ENCODE assay signal across 8 cellular contexts in genomic region chr4:165378763-165379631, GRCh38. TPM values are rescaled to one million over a fixed set of nuclear protein-coding genes. Genes with fewer than 3 reads are reported as not detected.
DNase-seq lines count a peak whose midpoint lies in the region; ATAC-seq, FAIRE-seq and TF ChIP-seq lines count a peak whose summit lies in the region.

Gene CPE, plus strand, starts transcription at chr4:165379008. Its CDS starts 214 bp downstream, at chr4:165379222.

- peaks cover 9% of the 10 kb centered on the region for H3K4me1 Mint-ChIP-seq in activated naive CD8-positive, alpha-beta T cell treated with anti-CD3 and anti-CD28 coated beads, Interleukin-2, amount 10 ng/mL, durations not matched to agents 7 days and 5 days

- H2BK5ac ChIP-seq in neuronal stem cell (ENCODE audit: low read length), result peak within 1 kb of the TSS; percentile 44

- H3K27ac Mint-ChIP-seq in activated naive CD8-positive, alpha-beta T cell treated with anti-CD3 and anti-CD28 coated beads, Interleukin-2, amount 10 ng/mL, durations not matched to agents 7 days and 5 days, result no peak within 1 kb of the TSS

- H2BK12ac ChIP-seq in neuronal stem cell (ENCODE audit: low read length), result peak within 1 kb of the TSS; percentile 95

- H3K18ac ChIP-seq in neuronal stem cell (ENCODE audit: low read length), result peak within 1 kb of the TSS; percentile 98

- peak; percentile 38 for DNase-seq in D721Med (ENCODE audit: insufficient read length, low spot score)
- DNase-seq in SJSA1 (ENCODE audit: low read depth in 1 of 2, low spot score in 2 of 2), result peak; percentile 70 to 73
- peak; percentile 70 for DNase-seq in activated naive CD8-positive, alpha-beta T cell treated with anti-CD3 and anti-CD28 coated beads, Interleukin-2, amount 10 ng/mL, durations not matched to agents 7 days and 5 days
- DNase-seq in globus pallidus (ENCODE audit: low spot score), result peak; percentile 77
- peak; percentile 79 for DNase-seq in neuronal stem cell (ENCODE audit: low spot score)

- H2AK5ac ChIP-seq in neuronal stem cell (ENCODE audit: low read depth, low read length), result no peak within 1 kb of the TSS

- no peak for TF ChIP-seq EP300 in Ishikawa (IDR thresholded peaks at IDR 0.05; ENCODE audit: borderline replicate concordance)

- peak within 1 kb of the TSS; percentile 94 for H2AFZ ChIP-seq in neuronal stem cell (ENCODE audit: low read length)

- H4K8ac ChIP-seq in neuronal stem cell (ENCODE audit: low read depth, low read length), result no peak within 1 kb of the TSS

- POLR2A ChIA-PET in activated naive CD8-positive, alpha-beta T cell treated with anti-CD3 and anti-CD28 coated beads, Interleukin-2, amount 10 ng/mL, durations not matched to agents 7 days and 5 days (lab: Charles Lee), result no interaction called here

- H3K36me3 Mint-ChIP-seq in activated naive CD8-positive, alpha-beta T cell treated with anti-CD3 and anti-CD28 coated beads, Interleukin-2, amount 10 ng/mL, durations not matched to agents 7 days and 5 days, result no peaks in the 10 kb centered on the region

- H3K9me3 ChIP-seq in SJSA1 (replicated peaks) (no peaks in the 10 kb centered on the region), neuronal stem cell (replicated peaks in 1 of 2; ENCODE audit: control insufficient read depth in 2 of 2, insufficient read depth in 1 of 2, low read depth in 1 of 2, low read length in 2 of 2) (no peaks in the 10 kb centered on the region)

- peak within 1 kb of the TSS; percentile 81 for H3K4me3 Mint-ChIP-seq in activated naive CD8-positive, alpha-beta T cell treated with anti-CD3 and anti-CD28 coated beads, Interleukin-2, amount 10 ng/mL, durations not matched to agents 7 days and 5 days

- peak; percentile 25 for TF ChIP-seq CTCF in D721Med (IDR thresholded peaks at IDR 0.05; ENCODE audit: insufficient read depth, missing control alignments)

- peaks cover 11% of the 10 kb centered on the region for H3K27me3 ChIP-seq in SJSA1 (replicated peaks)
- peaks cover 0 to 9% (median 3%) of the 10 kb centered on the region in 3 experiments for H3K27me3 ChIP-seq in neuronal stem cell (ENCODE audit: control insufficient read depth in 3 of 3, insufficient read depth in 3 of 3, low read depth in 1 of 3, low read length in 3 of 3)

- peak within 1 kb of the TSS; percentile 82 for H3K4me2 ChIP-seq in neuronal stem cell (ENCODE audit: insufficient read depth, low read length, poor library complexity, severe bottlenecking)

- no peaks in the 10 kb centered on the region for H3K9me3 Mint-ChIP-seq in activated naive CD8-positive, alpha-beta T cell treated with anti-CD3 and anti-CD28 coated beads, Interleukin-2, amount 10 ng/mL, durations not matched to agents 7 days and 5 days

- H3K23ac ChIP-seq in neuronal stem cell (ENCODE audit: low read depth, low read length, poor library complexity), result peak within 1 kb of the TSS; percentile 95

- no CpG with 5 or more reads among the region's 82 CpGs for WGBS in neuronal stem cell (ENCODE audit: extremely low coverage in 2 of 2, insufficient read length in 2 of 2, insufficient replicate concordance in 1 of 2), 2 donors

- peak; percentile 48; the same call in 1 of the 2 replicates for TF ChIP-seq RAD21 in Ishikawa (IDR thresholded peaks at IDR 0.05; ENCODE audit: low read depth)

- H3K4me3 ChIP-seq in SJSA1 (peak within 1 kb of the TSS; percentile 40), neuronal stem cell (ENCODE audit: low read length in 2 of 2) (peak within 1 kb of the TSS; percentile 46 to 81)

- no peak within 1 kb of the TSS for H3K27ac ChIP-seq in SJSA1
- H3K27ac ChIP-seq in neuronal stem cell (replicated peaks; ENCODE audit: low read length), result no peak within 1 kb of the TSS
- H3K27ac ChIP-seq in temporal lobe (ENCODE audit: low read depth, low read length), result peak within 1 kb of the TSS; percentile 78

- no peak within 1 kb of the TSS for H3K4ac ChIP-seq in neuronal stem cell (ENCODE audit: low read length)

- H4K91ac ChIP-seq in neuronal stem cell (ENCODE audit: low read depth, low read length, poor library complexity), result no peak within 1 kb of the TSS

- peak; percentile 87 for ATAC-seq in GM21576 (IDR thresholded peaks at IDR 0.05; ENCODE audit: unreplicated experiment)
- peak; percentile 99 for ATAC-seq in activated naive CD8-positive, alpha-beta T cell treated with anti-CD3 and anti-CD28 coated beads, Interleukin-2, amount 10 ng/mL, durations not matched to agents 7 days and 5 days (ENCODE audit: low read depth)

- H2BK120ac ChIP-seq in neuronal stem cell (ENCODE audit: low read depth, low read length), result no peak within 1 kb of the TSS

- peak within 1 kb of the TSS; percentile 95 for H2BK15ac ChIP-seq in neuronal stem cell (ENCODE audit: low read length)

- peak within 1 kb of the TSS; percentile 44 for H3K14ac ChIP-seq in neuronal stem cell (ENCODE audit: low read length)

- peak within 1 kb of the TSS; percentile 85 for H3K9ac ChIP-seq in neuronal stem cell (ENCODE audit: low read depth, low read length, poor library complexity)

- H3K4me1 ChIP-seq in SJSA1 (replicated peaks) (peaks cover 10% of the 10 kb centered on the region), neuronal stem cell (ENCODE audit: control insufficient read depth in 2 of 2, insufficient read depth in 1 of 2, low read depth in 1 of 2, low read length in 2 of 2) (peaks cover 8 to 16% of the 10 kb centered on the region in 2 donors)

- FAIRE-seq in D721Med (lab: Jason Lieb, UNC), result no peak

- no peaks in the 10 kb centered on the region for H3K36me3 ChIP-seq in SJSA1
- no peaks in the 10 kb centered on the region for H3K36me3 ChIP-seq in neuronal stem cell (replicated peaks in 1 of 2; ENCODE audit: control insufficient read depth in 2 of 2, insufficient read depth in 2 of 2, low read length in 2 of 2)

- peaks cover 83% of the 10 kb centered on the region for H3K27me3 Mint-ChIP-seq in activated naive CD8-positive, alpha-beta T cell treated with anti-CD3 and anti-CD28 coated beads, Interleukin-2, amount 10 ng/mL, durations not matched to agents 7 days and 5 days

- H3K79me1 ChIP-seq in neuronal stem cell (ENCODE audit: low read depth, low read length), result peaks cover 4% of the 10 kb centered on the region

TF ChIP-seq in Ishikawa, 13 proteins besides CTCF, POLR2A, EP300 and RAD21:
- TF ChIP-seq, protein P1, sequence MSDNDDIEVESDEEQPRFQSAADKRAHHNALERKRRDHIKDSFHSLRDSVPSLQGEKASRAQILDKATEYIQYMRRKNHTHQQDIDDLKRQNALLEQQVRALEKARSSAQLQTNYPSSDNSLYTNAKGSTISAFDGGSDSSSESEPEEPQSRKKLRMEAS (IDR thresholded peaks at IDR 0.05), result peak; percentile 89
- TF ChIP-seq REST (IDR thresholded peaks at IDR 0.05; ENCODE audit: low read depth) (no peak), TEAD4 (IDR thresholded peaks at IDR 0.05) (peak; percentile 38; the same call in 1 of the 2 replicates), ZBTB7A (IDR thresholded peaks at IDR 0.05; ENCODE audit: low read depth) (peak; percentile 86), YY1 (IDR thresholded peaks at IDR 0.05; ENCODE audit: low read depth) (peak; percentile 67), CREB1 (IDR thresholded peaks at IDR 0.05; ENCODE audit: low read depth) (peak; percentile 41; the same call in 1 of the 2 replicates), EGR1 (IDR thresholded peaks at IDR 0.05) (no peak), TAF1 (IDR thresholded peaks at IDR 0.05; ENCODE audit: low read depth) (peak; percentile 82)

RNA-seq across cellular contexts. Expression of gene CPE, which starts in this region (rescaled TPM):
- total RNA-seq in SJSA1 (2014; rRNA removed; shearing (Covaris generic)), result 15.2 and 21.6 TPM in 2 replicates
- not detected for total RNA-seq in activated naive CD8-positive, alpha-beta T cell treated with anti-CD3 and anti-CD28 coated beads, Interleukin-2, amount 10 ng/mL, durations not matched to agents 7 days and 5 days
- 71.3 TPM for polyA plus RNA-seq in neuronal stem cell (2013, experiment 1 of 2)
- polyA plus RNA-seq in neuronal stem cell (2013, experiment 2 of 2), result 71.3 TPM
- 349 TPM for total RNA-seq in temporal lobe

Comparison
In these comparisons a context has a peak if more than half of its experiments do, and no peak if none do; other contexts are left out.
1. RNA of gene CPE (total RNA-seq): 349 TPM in temporal lobe (single experiment); 15.2 to 21.6 TPM in SJSA1 and not detected in activated naive CD8-positive, alpha-beta T cell treated with anti-CD3 and anti-CD28 coated beads, Interleukin-2, amount 10 ng/mL, durations not matched to agents 7 days and 5 days; every median in the first group is over 10 times any median in the second.
2. Peak in DNase-seq and ATAC-seq in activated naive CD8-positive, alpha-beta T cell treated with anti-CD3 and anti-CD28 coated beads, Interleukin-2, amount 10 ng/mL, durations not matched to agents 7 days and 5 days; RNA of the gene not detected or under 1 TPM.
3. Peak in every context shown above with its lines, with median percentiles within 50 percentile points of each other: DNase-seq.